ENCODE assay signal across 28 cellular contexts in genomic region chr10:15651175-15651574, GRCh38.
"Had no signal": no experiment of that assay in that cellular context is flagged by ENCODE, and none has a peak within 500 bp of the region (broad histone marks: within the 10 kb centered on the region; RNA-seq: fewer than 3 reads in every experiment).

No MANE protein-coding gene starts in this region.

- FAIRE-seq: astrocyte had no signal

- H3K9ac ChIP-seq: KMS-11 had no signal

- H3K9me3 ChIP-seq: Peyer's patch, SJCRH30 had no signal

- H3K27ac ChIP-seq: KMS-11, Peyer's patch, RWPE1, SJCRH30 had no signal

- H3K36me3 ChIP-seq: Peyer's patch, SJCRH30 had no signal

- H3K4me3 ChIP-seq: Peyer's patch, SJCRH30 had no signal

- H3K27me3 ChIP-seq: Peyer's patch, SJCRH30 had no signal

- H3K4me2 ChIP-seq: KMS-11 had no signal

- ATAC-seq: activated naive CD4-positive, alpha-beta T cell treated with anti-CD3 and anti-CD28 coated beads, Interleukin-2, amount 50 U/mL, for 72 hours; activated naive CD8-positive, alpha-beta T cell treated with anti-CD3 and anti-CD28 coated beads, Interleukin-2, amount 50 U/mL, for 24 hours; activated T-cell treated with anti-CD3 and anti-CD28 coated beads, Interleukin-2, amount 50 U/mL, for 4 hours; T-helper 17 cell had no signal

- DNase-seq: activated B cell treated with CpG ODN at 0.5 μM for 24 hours; activated CD4-positive, alpha-beta T cell treated with anti-CD3 and anti-CD28 coated beads for 1 hour; activated CD4-positive, alpha-beta T cell treated with anti-CD3 and anti-CD28 coated beads, Interleukin-2, amount 10 ng/mL, durations not matched to agents 24 days and 14 days; activated CD4-positive, alpha-beta T cell treated with anti-CD3 and anti-CD28 coated beads, Interleukin-2, amount 50 U/mL, for 48 hours; activated CD8-positive, alpha-beta memory T cell treated with anti-CD3 and anti-CD28 coated beads for 24 hours; activated effector memory CD4-positive, alpha-beta T cell treated with anti-CD3 and anti-CD28 coated beads, Interleukin-2, amount 50 U/mL, for 16 hours; activated naive CD4-positive, alpha-beta T cell treated with Interleukin-2 at 50 U/mL for 16 hours; activated naive CD8-positive, alpha-beta T cell treated with anti-CD3 and anti-CD28 coated beads, Interleukin-2, amount 50 U/mL, for 24 hours; activated T-cell treated with anti-CD3 and anti-CD28 coated beads, Interleukin-2, amount 50 U/mL, for 4 hours; amniotic stem cell; NCI-H1092; NCI-H1417; NCI-H1694; NCI-H2029; NCI-H2107; NCI-H2171 treated with DMSO at 0.1 percent for 48 hours; NCI-H226; NCI-H526; NCI-H82; Peyer's patch; Right ventricle myocardium superior; SJCRH30; T-helper 17 cell; T-helper 9 cell had no signal

- H3K4me1 ChIP-seq: Peyer's patch, SJCRH30 had no signal
